In the genomic region with DNA sequence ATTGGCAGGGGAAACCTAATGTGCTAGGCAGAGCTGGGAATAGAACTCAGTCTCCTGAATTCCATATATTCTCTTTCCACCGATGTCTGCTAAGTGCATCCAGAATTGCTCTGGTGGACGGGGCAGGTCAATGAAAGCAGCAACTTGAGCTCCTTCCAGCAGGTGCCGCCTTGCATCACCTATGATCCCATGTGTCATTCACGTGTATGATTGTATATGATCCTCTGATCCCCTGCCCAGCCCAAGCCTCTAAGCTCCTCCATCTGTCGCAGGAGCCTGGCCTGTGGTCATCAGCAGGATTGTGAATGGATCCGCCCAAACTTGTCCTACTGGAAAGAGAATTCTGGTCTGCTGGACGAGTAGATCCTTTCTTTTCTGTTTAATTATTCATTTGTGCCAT, we compare ENCODE assay signal across 19 cellular contexts. TPM values are rescaled to one million over a fixed set of nuclear protein-coding genes. Genes with fewer than 3 reads are reported as not detected.
DNase-seq lines count a peak whose midpoint lies in the region; ATAC-seq and TF ChIP-seq lines count a peak whose summit lies in the region.
"Had no signal": no experiment of that assay in that cellular context is flagged by ENCODE, and none has a peak within 500 bp of the region (broad histone marks: within the 10 kb centered on the region; RNA-seq: fewer than 3 reads in every experiment).

No MANE protein-coding gene starts in this region.

- H3K4me3 ChIP-seq in OCI-LY3 (ENCODE audit: low read length), result no peak overlapping the region
- H3K4me3 ChIP-seq: coronary artery, lung, psoas muscle, stomach had no signal

- peak; percentile 57 for TF ChIP-seq CTCF in OCI-LY3 (IDR thresholded peaks at IDR 0.05; ENCODE audit: low read depth, low read length)

- no peak for ATAC-seq in GM18909 (IDR thresholded peaks at IDR 0.05; ENCODE audit: poor library complexity, unreplicated experiment)
- ATAC-seq in HG03378 (IDR thresholded peaks at IDR 0.05; ENCODE audit: unreplicated experiment), result no peak
- ATAC-seq: activated CD8-positive, alpha-beta memory T cell treated with anti-CD3 and anti-CD28 coated beads, Interleukin-2, amount 10 ng/mL, durations not matched to agents 7 days and 5 days; CD8-positive, alpha-beta T cell; natural killer cell had no signal

- DNase-seq in NCI-H748 (lab: John Stamatoyannopoulos, UW; ENCODE audit: unreplicated experiment) (peak; percentile 13), NCI-H748 treated with DMSO at 0.1 percent for 48 hours (lab: John Stamatoyannopoulos, UW) (no peak), HT1080 (ENCODE audit: low read depth) (peak; percentile 25), mesenteric fat pad (ENCODE audit: low spot score) (peak; percentile 39)
- DNase-seq in stimulated activated CD4-positive, alpha-beta T cell treated with anti-CD3 and anti-CD28 coated beads, Interleukin-4, amount 100 ng/mL, for 1 hour, result no peak
- DNase-seq: activated CD8-positive, alpha-beta memory T cell treated with anti-CD3 and anti-CD28 coated beads, Interleukin-2, amount 10 ng/mL, durations not matched to agents 7 days and 5 days; activated gamma-delta T cell treated with Interleukin-2 at 50 U/mL for 16 hours; CD8-positive, alpha-beta T cell; natural killer cell; NCI-H2081; psoas muscle; stomach had no signal

- no peak overlapping the region for H2AFZ ChIP-seq in OCI-LY3 (ENCODE audit: low read depth, low read length)

- H3K79me2 ChIP-seq in OCI-LY3 (ENCODE audit: low read length), result no peaks in the 10 kb centered on the region

- H3K9me3 ChIP-seq in OCI-LY3 (ENCODE audit: insufficient read depth, low read length), result peaks cover 7% of the 10 kb centered on the region; the same call in 1 of the 2 replicates

- H3K4me2 ChIP-seq in OCI-LY3 (ENCODE audit: low read length), result no peak overlapping the region

- no peak overlapping the region for H3K9ac ChIP-seq in OCI-LY3 (ENCODE audit: low read length)

- no peaks in the 10 kb centered on the region for H4K20me1 ChIP-seq in OCI-LY3 (ENCODE audit: insufficient read depth, low read length)

- H3K27ac ChIP-seq in OCI-LY3 (ENCODE audit: low read length), result no peak overlapping the region
- H3K27ac ChIP-seq: coronary artery, epithelial cell of prostate, psoas muscle, stomach, VCaP had no signal

- H3K4me1 ChIP-seq in OCI-LY3 (ENCODE audit: low read length), result no peaks in the 10 kb centered on the region
- H3K4me1 ChIP-seq: psoas muscle, stomach had no signal

- H3K36me3 ChIP-seq in OCI-LY3 (replicated peaks; ENCODE audit: low read depth, low read length), result peaks cover 5% of the 10 kb centered on the region
- H3K36me3 ChIP-seq: stomach had no signal

- H3K27me3 ChIP-seq in OCI-LY3 (ENCODE audit: low read depth, low read length), result peaks cover 30% of the 10 kb centered on the region

RNA-seq across cellular contexts. Expression of a gene that starts 13.1 kb away (rescaled TPM):
- total RNA-seq in HT1080 (2014; rRNA removed; shearing (Covaris generic)), result not detected in 2 replicates
- 0.26 TPM in 1 of 2 replicates, not detected in the other for polyA plus RNA-seq in HT1080 (2015; cell fraction: cytosol; rRNA removed)
- 0.08 TPM in 1 of 2 replicates, not detected in the other for polyA plus RNA-seq in HT1080 (2015; cell fraction: nucleus; rRNA removed)
- total RNA-seq in mesenteric fat pad, result not detected
- total RNA-seq: activated CD8-positive, alpha-beta memory T cell treated with anti-CD3 and anti-CD28 coated beads, Interleukin-2, amount 10 ng/mL, durations not matched to agents 7 days and 5 days; CD8-positive, alpha-beta T cell had no signal

Comparison
In these comparisons a context has a peak if more than half of its experiments do, and no peak if none do; other contexts are left out.
1. DNase-seq: peak in NCI-H748 (single experiment), HT1080 (single experiment) and mesenteric fat pad (single experiment); none in NCI-H748 treated with DMSO at 0.1 percent for 48 hours (single experiment) and stimulated activated CD4-positive, alpha-beta T cell treated with anti-CD3 and anti-CD28 coated beads, Interleukin-4, amount 100 ng/mL, for 1 hour (single experiment).